ENCODE assay signal across 2 cellular contexts in the genomic region with DNA sequence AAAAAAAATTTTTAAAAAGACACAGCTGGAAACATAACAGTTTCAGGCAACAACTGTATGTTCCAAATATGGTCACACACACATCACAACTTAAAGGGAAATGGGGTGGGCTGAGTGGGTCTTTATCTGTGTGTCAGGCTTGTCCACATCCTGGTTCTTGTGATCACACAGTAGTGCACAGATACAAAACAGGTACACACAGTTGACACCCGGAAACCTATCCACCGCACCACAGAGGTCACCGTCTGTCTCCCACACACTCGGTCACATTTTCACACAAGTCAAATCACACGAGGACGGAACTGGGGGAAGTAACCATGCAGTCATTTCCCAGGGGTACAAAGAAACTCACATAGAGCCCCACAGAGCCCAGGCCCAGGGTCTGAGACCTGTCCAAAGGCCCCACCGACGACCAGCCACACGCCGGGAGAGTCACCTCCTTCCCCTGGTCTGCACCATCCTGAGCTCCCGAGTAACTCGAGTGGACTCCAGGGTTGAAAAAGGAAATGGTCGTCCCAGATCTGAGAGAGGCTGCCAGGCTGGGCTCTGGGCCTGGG.
TF ChIP-seq lines count a peak whose summit lies in the region.

No MANE protein-coding gene starts in this region.

TF ChIP-seq in HepG2, 621 proteins besides CTCF, POLR2A, EP300 and RAD21:
- no peak for TF ChIP-seq ZNF546 (CRISPR knock-in tag; conservative IDR thresholded peaks at IDR 0.05)
- no peak for TF ChIP-seq ARHGAP35 (CRISPR knock-in tag; IDR thresholded peaks at IDR 0.05; ENCODE audit: borderline replicate concordance)
- no peak for TF ChIP-seq ZNF557 (CRISPR knock-in tag; IDR thresholded peaks at IDR 0.05)
- no peak for TF ChIP-seq PITX1 (CRISPR knock-in tag; IDR thresholded peaks at IDR 0.05)
- no peak for TF ChIP-seq ZNF296 (CRISPR knock-in tag; conservative IDR thresholded peaks at IDR 0.05)
- TF ChIP-seq, protein P1, sequence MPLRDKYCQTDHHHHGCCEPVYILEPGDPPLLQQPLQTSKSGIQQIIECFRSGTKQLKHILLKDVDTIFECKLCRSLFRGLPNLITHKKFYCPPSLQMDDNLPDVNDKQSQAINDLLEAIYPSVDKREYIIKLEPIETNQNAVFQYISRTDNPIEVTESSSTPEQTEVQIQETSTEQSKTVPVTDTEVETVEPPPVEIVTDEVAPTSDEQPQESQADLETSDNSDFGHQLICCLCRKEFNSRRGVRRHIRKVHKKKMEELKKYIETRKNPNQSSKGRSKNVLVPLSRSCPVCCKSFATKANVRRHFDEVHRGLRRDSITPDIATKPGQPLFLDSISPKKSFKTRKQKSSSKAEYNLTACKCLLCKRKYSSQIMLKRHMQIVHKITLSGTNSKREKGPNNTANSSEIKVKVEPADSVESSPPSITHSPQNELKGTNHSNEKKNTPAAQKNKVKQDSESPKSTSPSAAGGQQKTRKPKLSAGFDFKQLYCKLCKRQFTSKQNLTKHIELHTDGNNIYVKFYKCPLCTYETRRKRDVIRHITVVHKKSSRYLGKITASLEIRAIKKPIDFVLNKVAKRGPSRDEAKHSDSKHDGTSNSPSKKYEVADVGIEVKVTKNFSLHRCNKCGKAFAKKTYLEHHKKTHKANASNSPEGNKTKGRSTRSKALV (CRISPR knock-in tag; IDR thresholded peaks at IDR 0.05), result no peak
- TF ChIP-seq, protein P2, sequence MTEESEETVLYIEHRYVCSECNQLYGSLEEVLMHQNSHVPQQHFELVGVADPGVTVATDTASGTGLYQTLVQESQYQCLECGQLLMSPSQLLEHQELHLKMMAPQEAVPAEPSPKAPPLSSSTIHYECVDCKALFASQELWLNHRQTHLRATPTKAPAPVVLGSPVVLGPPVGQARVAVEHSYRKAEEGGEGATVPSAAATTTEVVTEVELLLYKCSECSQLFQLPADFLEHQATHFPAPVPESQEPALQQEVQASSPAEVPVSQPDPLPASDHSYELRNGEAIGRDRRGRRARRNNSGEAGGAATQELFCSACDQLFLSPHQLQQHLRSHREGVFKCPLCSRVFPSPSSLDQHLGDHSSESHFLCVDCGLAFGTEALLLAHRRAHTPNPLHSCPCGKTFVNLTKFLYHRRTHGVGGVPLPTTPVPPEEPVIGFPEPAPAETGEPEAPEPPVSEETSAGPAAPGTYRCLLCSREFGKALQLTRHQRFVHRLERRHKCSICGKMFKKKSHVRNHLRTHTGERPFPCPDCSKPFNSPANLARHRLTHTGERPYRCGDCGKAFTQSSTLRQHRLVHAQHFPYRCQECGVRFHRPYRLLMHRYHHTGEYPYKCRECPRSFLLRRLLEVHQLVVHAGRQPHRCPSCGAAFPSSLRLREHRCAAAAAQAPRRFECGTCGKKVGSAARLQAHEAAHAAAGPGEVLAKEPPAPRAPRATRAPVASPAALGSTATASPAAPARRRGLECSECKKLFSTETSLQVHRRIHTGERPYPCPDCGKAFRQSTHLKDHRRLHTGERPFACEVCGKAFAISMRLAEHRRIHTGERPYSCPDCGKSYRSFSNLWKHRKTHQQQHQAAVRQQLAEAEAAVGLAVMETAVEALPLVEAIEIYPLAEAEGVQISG (CRISPR knock-in tag; IDR thresholded peaks at IDR 0.05), result no peak
- no peak for TF ChIP-seq ZNF34 (CRISPR knock-in tag; IDR thresholded peaks at IDR 0.05; ENCODE audit: borderline replicate concordance)
- TF ChIP-seq, protein P3, sequence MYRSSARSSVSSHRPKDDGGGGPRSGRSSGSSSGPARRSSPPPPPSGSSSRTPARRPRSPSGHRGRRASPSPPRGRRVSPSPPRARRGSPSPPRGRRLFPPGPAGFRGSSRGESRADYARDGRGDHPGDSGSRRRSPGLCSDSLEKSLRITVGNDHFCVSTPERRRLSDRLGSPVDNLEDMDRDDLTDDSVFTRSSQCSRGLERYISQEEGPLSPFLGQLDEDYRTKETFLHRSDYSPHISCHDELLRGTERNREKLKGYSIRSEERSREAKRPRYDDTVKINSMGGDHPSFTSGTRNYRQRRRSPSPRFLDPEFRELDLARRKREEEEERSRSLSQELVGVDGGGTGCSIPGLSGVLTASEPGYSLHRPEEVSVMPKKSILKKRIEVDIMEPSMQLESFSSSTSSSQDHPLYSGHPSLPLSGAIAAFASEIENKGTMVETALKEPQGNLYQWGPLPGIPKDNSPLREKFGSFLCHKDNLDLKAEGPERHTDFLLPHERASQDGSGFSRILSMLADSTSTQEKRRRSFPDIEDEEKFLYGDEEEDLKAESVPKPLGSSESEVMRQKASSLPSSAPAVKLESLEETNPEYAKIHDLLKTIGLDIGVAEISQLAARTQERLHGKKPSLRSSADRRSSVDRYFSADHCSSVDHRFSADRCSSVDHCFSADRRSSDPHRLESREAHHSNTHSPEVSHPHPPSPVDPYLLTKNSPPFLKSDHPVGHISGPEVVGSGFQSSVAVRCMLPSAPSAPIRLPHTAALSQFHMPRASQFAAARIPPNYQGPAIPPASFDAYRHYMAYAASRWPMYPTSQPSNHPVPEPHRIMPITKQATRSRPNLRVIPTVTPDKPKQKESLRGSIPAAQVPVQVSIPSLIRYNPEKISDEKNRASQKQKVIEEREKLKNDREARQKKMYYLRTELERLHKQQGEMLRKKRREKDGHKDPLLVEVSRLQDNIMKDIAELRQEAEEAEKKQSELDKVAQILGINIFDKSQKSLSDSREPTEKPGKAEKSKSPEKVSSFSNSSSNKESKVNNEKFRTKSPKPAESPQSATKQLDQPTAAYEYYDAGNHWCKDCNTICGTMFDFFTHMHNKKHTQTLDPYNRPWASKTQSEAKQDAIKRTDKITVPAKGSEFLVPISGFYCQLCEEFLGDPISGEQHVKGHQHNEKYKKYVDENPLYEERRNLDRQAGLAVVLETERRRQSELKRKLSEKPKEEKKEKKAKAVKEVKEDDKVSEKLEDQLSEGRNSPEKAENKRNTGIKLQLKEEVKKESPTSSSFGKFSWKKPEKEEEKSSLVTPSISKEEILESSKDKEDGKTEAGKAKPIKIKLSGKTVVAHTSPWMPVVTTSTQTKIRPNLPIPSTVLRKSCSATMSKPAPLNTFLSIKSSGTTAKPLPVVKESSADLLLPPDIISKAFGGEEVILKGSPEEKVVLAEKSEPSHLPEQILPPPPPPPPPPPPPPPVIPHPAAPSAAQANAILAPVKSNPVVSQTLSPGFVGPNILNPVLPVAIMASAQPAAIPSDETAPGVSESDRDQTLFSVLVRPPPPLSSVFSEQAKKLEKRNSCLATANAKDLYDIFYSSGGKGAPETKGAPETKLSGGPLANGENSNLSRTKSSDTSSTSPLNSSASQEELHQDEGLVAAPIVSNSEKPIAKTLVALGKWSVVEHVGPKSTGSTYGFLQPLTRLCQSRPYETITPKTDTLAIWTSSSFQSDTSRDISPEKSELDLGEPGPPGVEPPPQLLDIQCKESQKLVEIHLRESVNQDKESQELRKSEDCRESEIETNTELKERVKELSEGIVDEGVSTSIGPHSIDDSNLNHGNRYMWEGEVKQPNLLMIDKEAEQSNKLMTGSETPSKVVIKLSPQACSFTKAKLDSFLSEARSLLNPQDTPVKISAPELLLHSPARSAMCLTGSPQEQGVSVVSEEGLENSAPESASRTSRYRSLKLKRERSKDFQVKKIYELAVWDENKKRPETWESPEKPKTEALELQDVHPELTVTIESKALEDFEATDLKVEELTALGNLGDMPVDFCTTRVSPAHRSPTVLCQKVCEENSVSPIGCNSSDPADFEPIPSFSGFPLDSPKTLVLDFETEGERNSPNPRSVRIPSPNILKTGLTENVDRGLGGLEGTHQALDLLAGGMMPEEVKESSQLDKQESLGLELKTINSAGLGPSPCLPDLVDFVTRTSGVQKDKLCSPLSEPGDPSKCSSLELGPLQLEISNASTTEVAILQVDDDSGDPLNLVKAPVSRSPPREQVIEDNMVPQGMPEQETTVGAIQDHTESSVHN (CRISPR knock-in tag; IDR thresholded peaks at IDR 0.05), result no peak
- no peak for TF ChIP-seq HNRNPK (IDR thresholded peaks at IDR 0.05; ENCODE audit: low read depth, low read length, poor library complexity, severe bottlenecking)
TF ChIP-seq in HepG2: peak in this region for 0.

TF ChIP-seq in SK-N-SH treated with all-trans-retinoic acid at 6 μM for 48 hours, 23 proteins besides CTCF, POLR2A, EP300 and RAD21:
- no peak for TF ChIP-seq ZC3H10 (CRISPR knock-in tag; IDR thresholded peaks at IDR 0.05)
- TF ChIP-seq TOX (CRISPR knock-in tag; IDR thresholded peaks at IDR 0.05; ENCODE audit: borderline replicate concordance), result no peak
- TF ChIP-seq SNAI2 (CRISPR knock-in tag; IDR thresholded peaks at IDR 0.05), result no peak
- TF ChIP-seq, protein P4, sequence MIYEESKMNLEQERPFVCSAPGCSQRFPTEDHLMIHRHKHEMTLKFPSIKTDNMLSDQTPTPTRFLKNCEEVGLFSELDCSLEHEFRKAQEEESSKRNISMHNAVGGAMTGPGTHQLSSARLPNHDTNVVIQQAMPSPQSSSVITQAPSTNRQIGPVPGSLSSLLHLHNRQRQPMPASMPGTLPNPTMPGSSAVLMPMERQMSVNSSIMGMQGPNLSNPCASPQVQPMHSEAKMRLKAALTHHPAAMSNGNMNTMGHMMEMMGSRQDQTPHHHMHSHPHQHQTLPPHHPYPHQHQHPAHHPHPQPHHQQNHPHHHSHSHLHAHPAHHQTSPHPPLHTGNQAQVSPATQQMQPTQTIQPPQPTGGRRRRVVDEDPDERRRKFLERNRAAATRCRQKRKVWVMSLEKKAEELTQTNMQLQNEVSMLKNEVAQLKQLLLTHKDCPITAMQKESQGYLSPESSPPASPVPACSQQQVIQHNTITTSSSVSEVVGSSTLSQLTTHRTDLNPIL (CRISPR knock-in tag; IDR thresholded peaks at IDR 0.05; ENCODE audit: low read depth), result no peak
- TF ChIP-seq ISL1 (CRISPR knock-in tag; IDR thresholded peaks at IDR 0.05), result no peak
- TF ChIP-seq ZFP30 (CRISPR knock-in tag; IDR thresholded peaks at IDR 0.05), result no peak
- TF ChIP-seq ARNTL (CRISPR knock-in tag; IDR thresholded peaks at IDR 0.05; ENCODE audit: borderline replicate concordance, low read depth), result no peak
- TF ChIP-seq, protein P5, sequence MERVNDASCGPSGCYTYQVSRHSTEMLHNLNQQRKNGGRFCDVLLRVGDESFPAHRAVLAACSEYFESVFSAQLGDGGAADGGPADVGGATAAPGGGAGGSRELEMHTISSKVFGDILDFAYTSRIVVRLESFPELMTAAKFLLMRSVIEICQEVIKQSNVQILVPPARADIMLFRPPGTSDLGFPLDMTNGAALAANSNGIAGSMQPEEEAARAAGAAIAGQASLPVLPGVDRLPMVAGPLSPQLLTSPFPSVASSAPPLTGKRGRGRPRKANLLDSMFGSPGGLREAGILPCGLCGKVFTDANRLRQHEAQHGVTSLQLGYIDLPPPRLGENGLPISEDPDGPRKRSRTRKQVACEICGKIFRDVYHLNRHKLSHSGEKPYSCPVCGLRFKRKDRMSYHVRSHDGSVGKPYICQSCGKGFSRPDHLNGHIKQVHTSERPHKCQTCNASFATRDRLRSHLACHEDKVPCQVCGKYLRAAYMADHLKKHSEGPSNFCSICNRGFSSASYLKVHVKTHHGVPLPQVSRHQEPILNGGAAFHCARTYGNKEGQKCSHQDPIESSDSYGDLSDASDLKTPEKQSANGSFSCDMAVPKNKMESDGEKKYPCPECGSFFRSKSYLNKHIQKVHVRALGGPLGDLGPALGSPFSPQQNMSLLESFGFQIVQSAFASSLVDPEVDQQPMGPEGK (CRISPR knock-in tag; IDR thresholded peaks at IDR 0.05; ENCODE audit: borderline replicate concordance), result no peak
- TF ChIP-seq OSR1 (CRISPR knock-in tag; IDR thresholded peaks at IDR 0.05), result no peak
- no peak for TF ChIP-seq ZNF70 (CRISPR knock-in tag; IDR thresholded peaks at IDR 0.05)
- no peak for TF ChIP-seq PPARA (CRISPR knock-in tag; IDR thresholded peaks at IDR 0.05; ENCODE audit: borderline replicate concordance)
- TF ChIP-seq, protein P6, sequence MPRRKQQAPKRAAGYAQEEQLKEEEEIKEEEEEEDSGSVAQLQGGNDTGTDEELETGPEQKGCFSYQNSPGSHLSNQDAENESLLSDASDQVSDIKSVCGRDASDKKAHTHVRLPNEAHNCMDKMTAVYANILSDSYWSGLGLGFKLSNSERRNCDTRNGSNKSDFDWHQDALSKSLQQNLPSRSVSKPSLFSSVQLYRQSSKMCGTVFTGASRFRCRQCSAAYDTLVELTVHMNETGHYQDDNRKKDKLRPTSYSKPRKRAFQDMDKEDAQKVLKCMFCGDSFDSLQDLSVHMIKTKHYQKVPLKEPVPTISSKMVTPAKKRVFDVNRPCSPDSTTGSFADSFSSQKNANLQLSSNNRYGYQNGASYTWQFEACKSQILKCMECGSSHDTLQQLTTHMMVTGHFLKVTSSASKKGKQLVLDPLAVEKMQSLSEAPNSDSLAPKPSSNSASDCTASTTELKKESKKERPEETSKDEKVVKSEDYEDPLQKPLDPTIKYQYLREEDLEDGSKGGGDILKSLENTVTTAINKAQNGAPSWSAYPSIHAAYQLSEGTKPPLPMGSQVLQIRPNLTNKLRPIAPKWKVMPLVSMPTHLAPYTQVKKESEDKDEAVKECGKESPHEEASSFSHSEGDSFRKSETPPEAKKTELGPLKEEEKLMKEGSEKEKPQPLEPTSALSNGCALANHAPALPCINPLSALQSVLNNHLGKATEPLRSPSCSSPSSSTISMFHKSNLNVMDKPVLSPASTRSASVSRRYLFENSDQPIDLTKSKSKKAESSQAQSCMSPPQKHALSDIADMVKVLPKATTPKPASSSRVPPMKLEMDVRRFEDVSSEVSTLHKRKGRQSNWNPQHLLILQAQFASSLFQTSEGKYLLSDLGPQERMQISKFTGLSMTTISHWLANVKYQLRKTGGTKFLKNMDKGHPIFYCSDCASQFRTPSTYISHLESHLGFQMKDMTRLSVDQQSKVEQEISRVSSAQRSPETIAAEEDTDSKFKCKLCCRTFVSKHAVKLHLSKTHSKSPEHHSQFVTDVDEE (CRISPR knock-in tag; IDR thresholded peaks at IDR 0.05), result no peak
